Comparison of ENCODE assay signal across 8 cellular contexts in genomic region chr17:35433075-35433894, GRCh38. TPM values are rescaled to one million over a fixed set of nuclear protein-coding genes. Genes with fewer than 3 reads are reported as not detected.
A peak's percentile ranks its signal among the peaks of the same experiment; 100 is the strongest.
DNase-seq lines count a peak whose midpoint lies in the region; ATAC-seq and TF ChIP-seq lines count a peak whose summit lies in the region.

No MANE protein-coding gene starts in this region.

- no peak for TF ChIP-seq CTCF in LNCaP clone FGC (IDR thresholded peaks at IDR 0.05; ENCODE audit: control insufficient read depth, extremely low read depth, insufficient read depth)

- no peaks in the 10 kb centered on the region for H3K9me3 Mint-ChIP-seq in activated CD8-positive, alpha-beta T cell treated with anti-CD3 and anti-CD28 coated beads, Interleukin-2, amount 10 ng/mL, durations not matched to agents 7 days and 5 days (ENCODE audit: insufficient read depth)
- H3K9me3 Mint-ChIP-seq in effector memory CD8-positive, alpha-beta T cell = no peaks in the 10 kb centered on the region
- H3K9me3 Mint-ChIP-seq in memory B cell = no peaks in the 10 kb centered on the region

- ATAC-seq in GM18498 (IDR thresholded peaks at IDR 0.05; ENCODE audit: unreplicated experiment) = peak; percentile 41
- peak; percentile 83 for ATAC-seq in activated CD8-positive, alpha-beta T cell treated with anti-CD3 and anti-CD28 coated beads, Interleukin-2, amount 10 ng/mL, durations not matched to agents 7 days and 5 days
- ATAC-seq in effector memory CD8-positive, alpha-beta T cell (replicated peaks) = peak; percentile 76
- no peak for ATAC-seq in memory B cell (ENCODE audit: low read depth)
- ATAC-seq in HG03095 (IDR thresholded peaks at IDR 0.05; ENCODE audit: unreplicated experiment) = no peak

- no peaks in the 10 kb centered on the region for H3K27me3 Mint-ChIP-seq in activated CD8-positive, alpha-beta T cell treated with anti-CD3 and anti-CD28 coated beads, Interleukin-2, amount 10 ng/mL, durations not matched to agents 7 days and 5 days (ENCODE audit: low read depth)
- H3K27me3 Mint-ChIP-seq in effector memory CD8-positive, alpha-beta T cell = no peaks in the 10 kb centered on the region
- no peaks in the 10 kb centered on the region for H3K27me3 Mint-ChIP-seq in memory B cell

- POLR2A ChIA-PET in activated CD8-positive, alpha-beta T cell treated with anti-CD3 and anti-CD28 coated beads, Interleukin-2, amount 10 ng/mL, durations not matched to agents 7 days and 5 days (lab: Charles Lee) = interaction anchor here (0.6 to 1.7 kb wide), 6 partner anchors 14 to 191 kb away, joined by 3 to 9 read pairs (median 6); partner anchors contain the start of genes SLFN11, SLFN12L, SLFN13 and SLFN5

- CTCF ChIA-PET in activated CD8-positive, alpha-beta T cell treated with anti-CD3 and anti-CD28 coated beads, Interleukin-2, amount 10 ng/mL, durations not matched to agents 7 days and 5 days (lab: Charles Lee) = interaction anchor here (0.9 to 1.9 kb wide), 6 partner anchors 12 to 120 kb away, joined by 3 to 5 read pairs (median 4); no protein-coding TSS in a partner anchor

- H3K4me1 Mint-ChIP-seq in activated CD8-positive, alpha-beta T cell treated with anti-CD3 and anti-CD28 coated beads, Interleukin-2, amount 10 ng/mL, durations not matched to agents 7 days and 5 days (ENCODE audit: low read depth) = peaks cover 58% of the 10 kb centered on the region
- H3K4me1 Mint-ChIP-seq in effector memory CD8-positive, alpha-beta T cell (ENCODE audit: low read depth in 2 of 2) = peaks cover 24 to 50% of the 10 kb centered on the region in 2 donors
- peaks cover 16% of the 10 kb centered on the region for H3K4me1 Mint-ChIP-seq in memory B cell

- peak overlapping the region; percentile 85 for H3K27ac Mint-ChIP-seq in activated CD8-positive, alpha-beta T cell treated with anti-CD3 and anti-CD28 coated beads, Interleukin-2, amount 10 ng/mL, durations not matched to agents 7 days and 5 days
- peak overlapping the region; percentile 88 to 94 for H3K27ac Mint-ChIP-seq in effector memory CD8-positive, alpha-beta T cell
- no peak overlapping the region for H3K27ac Mint-ChIP-seq in memory B cell

- DNase-seq in LNCaP clone FGC (ENCODE audit: low read depth) = peak; percentile 25
- DNase-seq in activated CD8-positive, alpha-beta T cell treated with anti-CD3 and anti-CD28 coated beads, Interleukin-2, amount 10 ng/mL, durations not matched to agents 7 days and 5 days = peak; percentile 73
- peak in 2 of 3 experiments; percentile 24 to 28 for DNase-seq in effector memory CD8-positive, alpha-beta T cell
- DNase-seq in memory B cell (ENCODE audit: low spot score in 2 of 2) = no peak
- DNase-seq in stimulated activated CD8-positive, alpha-beta memory T cell treated with anti-CD3 and anti-CD28 coated beads, Interleukin-15, amount 100 ng/mL, for 1 hour (ENCODE audit: low read depth) = peak; percentile 45
- no peak for DNase-seq in NCI-H2029 (lab: John Stamatoyannopoulos, UW)

- peaks cover 39% of the 10 kb centered on the region for H3K36me3 Mint-ChIP-seq in activated CD8-positive, alpha-beta T cell treated with anti-CD3 and anti-CD28 coated beads, Interleukin-2, amount 10 ng/mL, durations not matched to agents 7 days and 5 days (ENCODE audit: low read depth)
- no peaks in the 10 kb centered on the region for H3K36me3 Mint-ChIP-seq in effector memory CD8-positive, alpha-beta T cell (ENCODE audit: insufficient read depth)
- H3K36me3 Mint-ChIP-seq in memory B cell = no peaks in the 10 kb centered on the region

- peak overlapping the region; percentile 90 for H3K4me3 Mint-ChIP-seq in activated CD8-positive, alpha-beta T cell treated with anti-CD3 and anti-CD28 coated beads, Interleukin-2, amount 10 ng/mL, durations not matched to agents 7 days and 5 days
- H3K4me3 Mint-ChIP-seq in effector memory CD8-positive, alpha-beta T cell = peak overlapping the region; percentile 93 to 96
- peak overlapping the region; percentile 94 for H3K4me3 Mint-ChIP-seq in memory B cell

- no peak overlapping the region for H3K4me3 ChIP-seq in LNCaP clone FGC (ENCODE audit: low read depth, low read length)

RNA-seq across cellular contexts. Expression of gene SLFN12, which starts 1.0 kb away (rescaled TPM):
- 10 to 100 TPM; 11.2 to 12.4 TPM for total RNA-seq in activated CD8-positive, alpha-beta T cell treated with anti-CD3 and anti-CD28 coated beads, Interleukin-2, amount 10 ng/mL, durations not matched to agents 7 days and 5 days

RNA-seq across cellular contexts. Expression of gene SLFN13, which starts 15.3 kb away (rescaled TPM):
- 10 to 100 TPM; 56.2 to 56.3 TPM for total RNA-seq in activated CD8-positive, alpha-beta T cell treated with anti-CD3 and anti-CD28 coated beads, Interleukin-2, amount 10 ng/mL, durations not matched to agents 7 days and 5 days

RNA-seq across cellular contexts. Expression of gene SLFN11, which starts 59.9 kb away (rescaled TPM):
- total RNA-seq in activated CD8-positive, alpha-beta T cell treated with anti-CD3 and anti-CD28 coated beads, Interleukin-2, amount 10 ng/mL, durations not matched to agents 7 days and 5 days = 10 to 100 TPM; 40.0 to 50.1 TPM

Comparison
In these comparisons a context has a peak if more than half of its experiments do, and no peak if none do; other contexts are left out.
1. ATAC-seq: peak in GM18498 (single experiment), activated CD8-positive, alpha-beta T cell treated with anti-CD3 and anti-CD28 coated beads, Interleukin-2, amount 10 ng/mL, durations not matched to agents 7 days and 5 days (single experiment) and effector memory CD8-positive, alpha-beta T cell (single experiment); none in memory B cell (single experiment) and HG03095 (single experiment).
2. DNase-seq: peak in LNCaP clone FGC (single experiment), activated CD8-positive, alpha-beta T cell treated with anti-CD3 and anti-CD28 coated beads, Interleukin-2, amount 10 ng/mL, durations not matched to agents 7 days and 5 days (single experiment), effector memory CD8-positive, alpha-beta T cell (2 of 3) and stimulated activated CD8-positive, alpha-beta memory T cell treated with anti-CD3 and anti-CD28 coated beads, Interleukin-15, amount 100 ng/mL, for 1 hour (single experiment); none in memory B cell (0 of 2) and NCI-H2029 (single experiment).
3. Peak in every context shown above with its lines, with median percentiles within 50 percentile points of each other: H3K4me3 Mint-ChIP-seq.